In the genomic region with DNA sequence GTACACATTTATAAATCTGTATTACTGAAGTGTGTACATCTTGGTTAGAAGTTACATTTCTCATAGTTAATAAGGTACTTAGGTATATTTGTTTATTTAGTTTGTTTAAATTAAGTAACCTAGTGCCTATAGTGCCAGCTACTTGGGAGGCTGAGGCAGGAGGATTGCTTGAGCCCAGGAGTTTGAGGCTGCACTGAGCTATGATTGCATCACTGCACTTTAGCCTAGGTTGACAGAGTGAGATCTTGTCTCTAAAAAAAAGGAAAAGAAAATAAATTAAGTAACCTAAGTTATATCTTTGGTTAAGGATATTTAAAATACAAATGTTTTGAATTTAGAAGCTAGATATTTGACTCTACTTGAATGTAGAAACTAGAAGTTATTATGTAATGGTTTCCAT, we compare ENCODE assay signal across 21 cellular contexts. TPM values are rescaled to one million over a fixed set of nuclear protein-coding genes. Genes with fewer than 3 reads are reported as not detected.
DNase-seq lines count a peak whose midpoint lies in the region; ATAC-seq, FAIRE-seq and TF ChIP-seq lines count a peak whose summit lies in the region.
"Had no signal": no experiment of that assay in that cellular context is flagged by ENCODE, and none has a peak within 500 bp of the region (broad histone marks: within the 10 kb centered on the region; RNA-seq: fewer than 3 reads in every experiment).

No MANE protein-coding gene starts in this region.

- TF ChIP-seq CTCF in HepG2 (CRISPR knock-in tag; IDR thresholded peaks at IDR 0.05) (no peak), right lobe of liver (IDR thresholded peaks at IDR 0.05) (no peak), OCI-LY7 (conservative IDR thresholded peaks at IDR 0.05; ENCODE audit: low read length) (no peak), gastroesophageal sphincter (IDR thresholded peaks at IDR 0.05) (no peak)

- no peaks in the 10 kb centered on the region for H3K79me2 ChIP-seq in HepG2 (ENCODE audit: insufficient read depth, low read length)
- no peaks in the 10 kb centered on the region for H3K79me2 ChIP-seq in OCI-LY7 (ENCODE audit: insufficient read depth, low read depth, low read length)

- DNase-seq in HepG2 (ENCODE audit: low spot score) (no peak), right lobe of liver (no peak), OCI-LY7 (ENCODE audit: low spot score) (no peak), CD1c-positive myeloid dendritic cell (ENCODE audit: extremely low spot score) (no peak)
- DNase-seq: 8988T; ACHN; BE2C; C1 segment of cervical spinal cord; Caco-2; Calu3; CD4-positive, alpha-beta T cell; CD8-positive, alpha-beta T cell; DMS79 treated with DMSO at 0.1 percent for 48 hours; GF-D8 had no signal

- in situ Hi-C loops in HepG2 (cut with HindIII; ENCODE audit: extremely low pct_ligation_motif_present, low pct_unique_long_range_greater_than_20kb): no loop called here

- no peaks in the 10 kb centered on the region for H3K4me1 ChIP-seq in HepG2 (ENCODE audit: insufficient read depth, low read length)
- no peaks in the 10 kb centered on the region for H3K4me1 ChIP-seq in right lobe of liver
- peaks cover 29% of the 10 kb centered on the region for H3K4me1 ChIP-seq in OCI-LY7 (ENCODE audit: insufficient read depth, low read length, poor library complexity, severe bottlenecking)
- no peaks in the 10 kb centered on the region for H3K4me1 ChIP-seq in gastroesophageal sphincter
- H3K4me1 ChIP-seq: BE2C, BLaER1, Caco-2 had no signal

- H3K4me3 ChIP-seq in HepG2 (replicated peaks in 1 of 3; ENCODE audit: insufficient read depth in 1 of 3, low read depth in 2 of 3, low read length in 3 of 3) (no peak overlapping the region), right lobe of liver (no peak overlapping the region), OCI-LY7 (ENCODE audit: low read depth, low read length, poor library complexity, severe bottlenecking) (no peak overlapping the region), gastroesophageal sphincter (no peak overlapping the region)
- H3K4me3 ChIP-seq: BLaER1 had no signal

- TF ChIP-seq RAD21 in HepG2 (CRISPR knock-in tag; IDR thresholded peaks at IDR 0.05): no peak

- H3K4me2 ChIP-seq in HepG2 (ENCODE audit: low read depth, low read length) (no peak overlapping the region), OCI-LY7 (ENCODE audit: low read length) (peak overlapping the region; percentile 10; the same call in 1 of the 2 replicates)
- H3K4me2 ChIP-seq: BLaER1 had no signal

- CTCF ChIA-PET in HepG2 (lab: Yijun Ruan, JAX; ENCODE audit: low intra/inter-chr PET ratio, low total read pairs): no interaction called here
- CTCF ChIA-PET in OCI-LY7 (lab: Charles Lee; ENCODE audit: unreplicated experiment): interaction anchor here (0.7 kb wide), 1 partner anchor 9 kb away, joined by 5 read pairs; no protein-coding TSS in a partner anchor

- H4K20me1 ChIP-seq in HepG2 (ENCODE audit: insufficient read depth, low read length): no peaks in the 10 kb centered on the region
- no peaks in the 10 kb centered on the region for H4K20me1 ChIP-seq in OCI-LY7 (ENCODE audit: insufficient read depth, low read length)
- H4K20me1 ChIP-seq: BLaER1 had no signal

- H3K36me3 ChIP-seq in HepG2 (replicated peaks in 1 of 2; ENCODE audit: control insufficient read depth in 1 of 2, insufficient read depth in 2 of 2, low read length in 2 of 2) (no peaks in the 10 kb centered on the region), right lobe of liver (no peaks in the 10 kb centered on the region), OCI-LY7 (ENCODE audit: insufficient read depth, low read length) (no peaks in the 10 kb centered on the region), gastroesophageal sphincter (no peaks in the 10 kb centered on the region)
- H3K36me3 ChIP-seq: BE2C, BLaER1 had no signal

- no peaks in the 10 kb centered on the region for H3K9me2 ChIP-seq in OCI-LY7 (ENCODE audit: insufficient read depth, low read length)

- H3K9me3 ChIP-seq in HepG2 (ENCODE audit: low read length) (no peaks in the 10 kb centered on the region), right lobe of liver (no peaks in the 10 kb centered on the region), OCI-LY7 (ENCODE audit: low read length) (no peaks in the 10 kb centered on the region), gastroesophageal sphincter (no peaks in the 10 kb centered on the region)
- H3K9me3 ChIP-seq: BE2C, BLaER1, Caco-2 had no signal

- no peak overlapping the region for H2AFZ ChIP-seq in HepG2 (ENCODE audit: low read length)
- peak overlapping the region; percentile 37 for H2AFZ ChIP-seq in OCI-LY7 (ENCODE audit: low read length)

- no peak overlapping the region for H3K9ac ChIP-seq in HepG2 (ENCODE audit: insufficient read depth, low read depth, low read length)
- H3K9ac ChIP-seq: BLaER1 had no signal

- POLR2A ChIA-PET in HepG2 (lab: Yijun Ruan, JAX): no interaction called here
- POLR2A ChIA-PET in OCI-LY7 (lab: Charles Lee): interaction anchor here (0.6 to 2.0 kb wide), 4 partner anchors 10 to 240 kb away, joined by 4 to 10 read pairs (median 4); partner anchors contain the start of gene AFG1L

- H3K27me3 ChIP-seq in HepG2 (ENCODE audit: control insufficient read depth in 1 of 2, insufficient read depth in 2 of 2, low read length in 2 of 2) (no peaks in the 10 kb centered on the region), right lobe of liver (no peaks in the 10 kb centered on the region), gastroesophageal sphincter (no peaks in the 10 kb centered on the region)
- H3K27me3 ChIP-seq: BE2C, BLaER1 had no signal

- BruUV-seq in HepG2 (replicated peaks; lab: Mats Ljungman, UMichigan) (no TSS peak), OCI-LY7 (replicated peaks; lab: Mats Ljungman, UMichigan) (no TSS peak)

- H3K27ac ChIP-seq in HepG2 (ENCODE audit: extremely low read length, insufficient read depth, low read length) (no peak overlapping the region), right lobe of liver (no peak overlapping the region), OCI-LY7 (ENCODE audit: low read depth, low read length, poor library complexity, severe bottlenecking) (peak overlapping the region; percentile 9), gastroesophageal sphincter (no peak overlapping the region)
- H3K27ac ChIP-seq: BLaER1 had no signal

- TF ChIP-seq POLR2A in HepG2 (IDR thresholded peaks at IDR 0.05; ENCODE audit: insufficient read depth in 1 of 2, low read depth in 2 of 2, low read length in 2 of 2) (no peak), right lobe of liver (IDR thresholded peaks at IDR 0.05) (no peak), gastroesophageal sphincter (IDR thresholded peaks at IDR 0.05) (no peak)

- no peak for FAIRE-seq in HepG2 (lab: Jason Lieb, UNC)
- FAIRE-seq: A204.1, D721Med, G401.6, GM12891, GM19239 had no signal

- TF ChIP-seq EP300 in HepG2 (IDR thresholded peaks at IDR 0.05; ENCODE audit: low read depth in 2 of 2, low read length in 2 of 2): no peak
- TF ChIP-seq EP300 in HepG2 (CRISPR knock-in tag; IDR thresholded peaks at IDR 0.05; ENCODE audit: borderline replicate concordance): no peak
- TF ChIP-seq EP300 in gastroesophageal sphincter (IDR thresholded peaks at IDR 0.05): no peak

- ATAC-seq in HepG2 (no peak), right lobe of liver (no peak), gastroesophageal sphincter (no peak)
- ATAC-seq: CD8-positive, alpha-beta T cell had no signal

- intact Hi-C loops in HepG2 (cut with micrococcal nuclease; ENCODE audit: unreplicated experiment): no loop called here
- intact Hi-C loops in right lobe of liver (cut with DNase I): no loop called here
- intact Hi-C loops in OCI-LY7 (cut with micrococcal nuclease; ENCODE audit: unreplicated experiment): no loop called here

RNA-seq across cellular contexts. Expression of gene AFG1L, which starts 9.5 kb away (rescaled TPM):
- total RNA-seq in HepG2 (2016; rRNA removed; fragmentation: Illumina TruSeq; extraction: Trizol) (14.0 and 18.1 TPM in 2 replicates), right lobe of liver (1 to 10 TPM; 1.5 to 5.6 (median 4.6) TPM), OCI-LY7 (2022) (8.9 and 11.5 TPM in 2 replicates), gastroesophageal sphincter (1 to 10 TPM; 1.6 to 7.6 (median 5.7) TPM)
- 21.2 and 28.6 TPM in 2 replicates for total RNA-seq in HepG2 (2016; cell fraction: cytosol; rRNA removed; fragmentation: Illumina TruSeq; extraction: Trizol; ENCODE audit: low read depth)
- total RNA-seq in HepG2 (2016; cell fraction: insoluble cytoplasmic fraction; rRNA removed; fragmentation: Illumina TruSeq; extraction: Trizol): 12.7 and 18.1 TPM in 2 replicates
- 9.7 and 11.2 TPM in 2 replicates for total RNA-seq in HepG2 (2016; cell fraction: membrane; rRNA removed; fragmentation: Illumina TruSeq; extraction: Trizol)
- 16.6 and 19.1 TPM in 2 replicates for total RNA-seq in HepG2 (2016; cell fraction: nucleus; rRNA removed; fragmentation: Illumina TruSeq; extraction: Trizol)
- polyA plus RNA-seq in HepG2 (2011; rRNA removed): 1.3 and 3.1 TPM in 2 replicates
- polyA plus RNA-seq in HepG2 (2011; cell fraction: cytosol; rRNA removed): 0.93 and 1.0 TPM in 2 replicates
- 1.2 and 2.7 TPM in 2 replicates for polyA plus RNA-seq in HepG2 (2011; cell fraction: nucleus; rRNA removed)
- 1.7 and 4.7 TPM in 2 replicates for polyA plus RNA-seq in HepG2 (2012)
- polyA plus RNA-seq in HepG2 (2016; cell fraction: cytosol; fragmentation: Illumina TruSeq; extraction: Trizol; ENCODE audit: low read depth): 1.9 and 2.2 TPM in 2 replicates
- polyA plus RNA-seq in HepG2 (2016; cell fraction: insoluble cytoplasmic fraction; fragmentation: Illumina TruSeq; extraction: Trizol; ENCODE audit: low read depth): 11.2 and 14.7 TPM in 2 replicates
- 1.6 and 2.8 TPM in 2 replicates for polyA plus RNA-seq in HepG2 (2016; cell fraction: membrane; fragmentation: Illumina TruSeq; extraction: Trizol; ENCODE audit: low read depth)
- polyA plus RNA-seq in HepG2 (2016; cell fraction: nucleus; fragmentation: Illumina TruSeq; extraction: Trizol; ENCODE audit: insufficient read depth, low read depth): 8.1 and 8.4 TPM in 2 replicates
- 7.2 and 9.6 TPM in 2 replicates for polyA minus RNA-seq in HepG2 (2011; rRNA and poly(A)+ RNA removed; ENCODE audit: low replicate concordance)
- 6.4 and 9.8 TPM in 2 replicates for polyA minus RNA-seq in HepG2 (2011; cell fraction: cytosol; rRNA and poly(A)+ RNA removed)
- polyA minus RNA-seq in HepG2 (2011; cell fraction: nucleus; rRNA and poly(A)+ RNA removed): 11.4 and 25.8 TPM in 2 replicates
- 9.0 and 9.8 TPM in 2 replicates for total RNA-seq in OCI-LY7 (2014; rRNA removed; shearing (Covaris generic))

RNA-seq across cellular contexts. Expression of gene SNX3, which starts 24.5 kb away (rescaled TPM):
- total RNA-seq in HepG2 (2016; rRNA removed; fragmentation: Illumina TruSeq; extraction: Trizol) (84.9 and 111 TPM in 2 replicates), right lobe of liver (100 to 1,000 TPM in 4 of 6 experiments, 10 to 100 TPM in 2; 76.8 to 191 (median 111) TPM), OCI-LY7 (2022) (79.3 and 88.6 TPM in 2 replicates), gastroesophageal sphincter (100 to 1,000 TPM; 141 to 183 (median 160) TPM)
- total RNA-seq in HepG2 (2016; cell fraction: cytosol; rRNA removed; fragmentation: Illumina TruSeq; extraction: Trizol; ENCODE audit: low read depth): 76.5 and 88.5 TPM in 2 replicates
- 88.8 and 113 TPM in 2 replicates for total RNA-seq in HepG2 (2016; cell fraction: insoluble cytoplasmic fraction; rRNA removed; fragmentation: Illumina TruSeq; extraction: Trizol)
- 153 and 156 TPM in 2 replicates for total RNA-seq in HepG2 (2016; cell fraction: membrane; rRNA removed; fragmentation: Illumina TruSeq; extraction: Trizol)
- total RNA-seq in HepG2 (2016; cell fraction: nucleus; rRNA removed; fragmentation: Illumina TruSeq; extraction: Trizol): 40.1 and 47.1 TPM in 2 replicates
- polyA plus RNA-seq in HepG2 (2011; rRNA removed): 161 and 226 TPM in 2 replicates
- polyA plus RNA-seq in HepG2 (2011; cell fraction: cytosol; rRNA removed): 86.0 and 158 TPM in 2 replicates
- 18.8 and 37.1 TPM in 2 replicates for polyA plus RNA-seq in HepG2 (2011; cell fraction: nucleus; rRNA removed)
- 105 and 119 TPM in 2 replicates for polyA plus RNA-seq in HepG2 (2012)
- polyA plus RNA-seq in HepG2 (2016; cell fraction: cytosol; fragmentation: Illumina TruSeq; extraction: Trizol; ENCODE audit: low read depth): 170 and 199 TPM in 2 replicates
- 189 and 197 TPM in 2 replicates for polyA plus RNA-seq in HepG2 (2016; cell fraction: insoluble cytoplasmic fraction; fragmentation: Illumina TruSeq; extraction: Trizol; ENCODE audit: low read depth)
- polyA plus RNA-seq in HepG2 (2016; cell fraction: membrane; fragmentation: Illumina TruSeq; extraction: Trizol; ENCODE audit: low read depth): 247 and 254 TPM in 2 replicates
- 84.4 and 93.0 TPM in 2 replicates for polyA plus RNA-seq in HepG2 (2016; cell fraction: nucleus; fragmentation: Illumina TruSeq; extraction: Trizol; ENCODE audit: insufficient read depth, low read depth)
- polyA minus RNA-seq in HepG2 (2011; rRNA and poly(A)+ RNA removed; ENCODE audit: low replicate concordance): 58.3 and 60.5 TPM in 2 replicates
- polyA minus RNA-seq in HepG2 (2011; cell fraction: cytosol; rRNA and poly(A)+ RNA removed): 38.9 and 45.4 TPM in 2 replicates
- 20.5 and 22.4 TPM in 2 replicates for polyA minus RNA-seq in HepG2 (2011; cell fraction: nucleus; rRNA and poly(A)+ RNA removed)
- 67.9 and 72.9 TPM in 2 replicates for total RNA-seq in OCI-LY7 (2014; rRNA removed; shearing (Covaris generic))
